ENCODE assay signal across 9 cellular contexts in genomic region chr6:39225946-39226437, GRCh38. TPM values are rescaled to one million over a fixed set of nuclear protein-coding genes. Genes with fewer than 3 reads are reported as not detected.
A peak's percentile ranks its signal among the peaks of the same experiment; 100 is the strongest.
DNase-seq lines count a peak whose midpoint lies in the region; ATAC-seq, FAIRE-seq and TF ChIP-seq lines count a peak whose summit lies in the region.
"Had no signal": no experiment of that assay in that cellular context is flagged by ENCODE, and none has a peak within 500 bp of the region (broad histone marks: within the 10 kb centered on the region; RNA-seq: fewer than 3 reads in every experiment).

No MANE protein-coding gene starts in this region.

- H2AFZ ChIP-seq in GM23248 = no peak overlapping the region

- intact Hi-C loops in breast epithelium (cut with DNase I; ENCODE audit: low total_unique reads) = no loop called here

- TF ChIP-seq CTCF in breast epithelium (IDR thresholded peaks at IDR 0.05) = no peak

- peaks cover 12% of the 10 kb centered on the region for H3K9me3 Mint-ChIP-seq in T-helper 2 cell treated with Interferon-gamma antibody and Interleukin-4, amounts not matched to agents 5 μg/mL and 100 μg/mL, for 36 hours

- no peak overlapping the region for H3K4me2 ChIP-seq in GM23248 (ENCODE audit: unreplicated experiment)

- no peak overlapping the region for H3K27ac ChIP-seq in GM23248
- peak overlapping the region in 1 of 2 donors; percentile 30 for H3K27ac ChIP-seq in breast epithelium
- no peak overlapping the region for H3K27ac ChIP-seq in SJCRH30

- 78 to 80% methylated on average over 6 of the region's 6 CpGs for WGBS in GM23248 (ENCODE audit: low coverage in 1 of 2, low lambda C conversion rate in 2 of 2, missing lambda C conversion rate in 2 of 2), 2 experiments

- TF ChIP-seq POLR2A in GM12892 (IDR thresholded peaks at IDR 0.05; ENCODE audit: low read depth, low read length) (0 out of 2 replicates have a peak, but pooled peaks have one; percentile 28), breast epithelium (IDR thresholded peaks at IDR 0.05) (no peak)

- H3K9me2 ChIP-seq in GM23248 (ENCODE audit: insufficient read depth) = no peaks in the 10 kb centered on the region

- H3K27me3 ChIP-seq in GM23248 (replicated peaks; ENCODE audit: insufficient read depth) (peaks cover 22% of the 10 kb centered on the region), breast epithelium (peaks cover 3 to 11% of the 10 kb centered on the region in 2 donors), SJCRH30 (no peaks in the 10 kb centered on the region)

- H3K4me1 ChIP-seq in GM23248 (ENCODE audit: insufficient read depth) = no peaks in the 10 kb centered on the region
- no peaks in the 10 kb centered on the region for H3K4me1 ChIP-seq in breast epithelium
- 0 out of 2 replicates have a peak, but pooled peaks cover 3% of the 10 kb centered on the region for H3K4me1 ChIP-seq in SJCRH30

- H3K4me1 Mint-ChIP-seq in T-helper 2 cell treated with Interferon-gamma antibody and Interleukin-4, amounts not matched to agents 5 μg/mL and 100 μg/mL, for 36 hours (ENCODE audit: low read depth) = peaks cover 66% of the 10 kb centered on the region

- peak overlapping the region; percentile 83 for H3K4me3 Mint-ChIP-seq in T-helper 2 cell treated with Interferon-gamma antibody and Interleukin-4, amounts not matched to agents 5 μg/mL and 100 μg/mL, for 36 hours

- H3K4me3 ChIP-seq in GM23248 (no peak overlapping the region), breast epithelium (peak overlapping the region in 1 of 3 donors; percentile 64), SJCRH30 (no peak overlapping the region)

- no peaks in the 10 kb centered on the region for H3K9me3 ChIP-seq in GM23248 (ENCODE audit: low read depth)
- H3K9me3 ChIP-seq in breast epithelium = no peaks in the 10 kb centered on the region
- H3K9me3 ChIP-seq in SJCRH30 (replicated peaks) = no peaks in the 10 kb centered on the region

- peak; percentile 27 for FAIRE-seq in GM12892 (lab: Jason Lieb, UNC)
- FAIRE-seq: astrocyte had no signal

- H3F3A ChIP-seq in GM23248 (ENCODE audit: insufficient read depth) = no peaks in the 10 kb centered on the region

- in situ Hi-C loops in GM23248 (cut with MboI) = no loop called here

- no peaks in the 10 kb centered on the region for H3K79me2 ChIP-seq in GM23248 (ENCODE audit: insufficient read depth)

- H4K20me1 ChIP-seq in GM23248 (ENCODE audit: insufficient read depth) = no peaks in the 10 kb centered on the region

- H3K36me3 Mint-ChIP-seq in T-helper 2 cell treated with Interferon-gamma antibody and Interleukin-4, amounts not matched to agents 5 μg/mL and 100 μg/mL, for 36 hours (ENCODE audit: low read depth) = peaks cover 49% of the 10 kb centered on the region

- no peak overlapping the region for H3K9ac ChIP-seq in GM23248

- no peak for ATAC-seq in HG03039 (IDR thresholded peaks at IDR 0.05; ENCODE audit: unreplicated experiment)

- peak overlapping the region; percentile 93 for H3K27ac Mint-ChIP-seq in T-helper 2 cell treated with Interferon-gamma antibody and Interleukin-4, amounts not matched to agents 5 μg/mL and 100 μg/mL, for 36 hours

- H3K27me3 Mint-ChIP-seq in T-helper 2 cell treated with Interferon-gamma antibody and Interleukin-4, amounts not matched to agents 5 μg/mL and 100 μg/mL, for 36 hours (ENCODE audit: low read depth) = no peaks in the 10 kb centered on the region

- H3K36me3 ChIP-seq in GM23248 (ENCODE audit: low read depth) (no peaks in the 10 kb centered on the region), breast epithelium (no peaks in the 10 kb centered on the region), SJCRH30 (no peaks in the 10 kb centered on the region)

- DNase-seq in GM12892 (ENCODE audit: insufficient read length) = no peak
- peak; percentile 77 for DNase-seq in T-helper 2 cell treated with Interferon-gamma antibody and Interleukin-4, amounts not matched to agents 5 μg/mL and 100 μg/mL, for 36 hours (ENCODE audit: low spot score)
- DNase-seq in central memory CD4-positive, alpha-beta T cell = peak; percentile 8
- peak; percentile 28 for DNase-seq in stimulated activated CD4-positive, alpha-beta T cell treated with anti-CD3 and anti-CD28 coated beads, Interleukin-4, amount 100 ng/mL, for 24 hours
- no peak for DNase-seq in GM23248
- no peak for DNase-seq in breast epithelium (ENCODE audit: low spot score in 2 of 2)
- no peak for DNase-seq in SJCRH30

RNA-seq across cellular contexts. Expression of gene KCNK5, which starts 3.3 kb away (rescaled TPM):
- polyA plus RNA-seq in GM12892 (2012; ENCODE audit: missing spikeins) = 2.5 TPM
- total RNA-seq in GM23248 (2014; rRNA removed; shearing (Covaris generic)) = not detected in 2 replicates
- not detected in 2 replicates for polyA plus RNA-seq in GM23248 (2016; fragmentation: Nextera tagmentation; extraction: Ambion mirVana)
- total RNA-seq in breast epithelium = 10 to 100 TPM in 1 of 3 donors, 1 to 10 TPM in 2; 1.8 to 20.6 (median 4.3) TPM
- 9.5 and 9.7 TPM in 2 replicates for total RNA-seq in SJCRH30 (2014; rRNA removed; shearing (Covaris generic))

Comparison
In these comparisons a context has a peak if more than half of its experiments do, and no peak if none do; other contexts are left out.
1. DNase-seq: peak in T-helper 2 cell treated with Interferon-gamma antibody and Interleukin-4, amounts not matched to agents 5 μg/mL and 100 μg/mL, for 36 hours (single experiment), central memory CD4-positive, alpha-beta T cell (single experiment) and stimulated activated CD4-positive, alpha-beta T cell treated with anti-CD3 and anti-CD28 coated beads, Interleukin-4, amount 100 ng/mL, for 24 hours (single experiment); none in GM12892 (single experiment), GM23248 (single experiment), breast epithelium (0 of 2) and SJCRH30 (0 of 2).